In the genomic region with DNA sequence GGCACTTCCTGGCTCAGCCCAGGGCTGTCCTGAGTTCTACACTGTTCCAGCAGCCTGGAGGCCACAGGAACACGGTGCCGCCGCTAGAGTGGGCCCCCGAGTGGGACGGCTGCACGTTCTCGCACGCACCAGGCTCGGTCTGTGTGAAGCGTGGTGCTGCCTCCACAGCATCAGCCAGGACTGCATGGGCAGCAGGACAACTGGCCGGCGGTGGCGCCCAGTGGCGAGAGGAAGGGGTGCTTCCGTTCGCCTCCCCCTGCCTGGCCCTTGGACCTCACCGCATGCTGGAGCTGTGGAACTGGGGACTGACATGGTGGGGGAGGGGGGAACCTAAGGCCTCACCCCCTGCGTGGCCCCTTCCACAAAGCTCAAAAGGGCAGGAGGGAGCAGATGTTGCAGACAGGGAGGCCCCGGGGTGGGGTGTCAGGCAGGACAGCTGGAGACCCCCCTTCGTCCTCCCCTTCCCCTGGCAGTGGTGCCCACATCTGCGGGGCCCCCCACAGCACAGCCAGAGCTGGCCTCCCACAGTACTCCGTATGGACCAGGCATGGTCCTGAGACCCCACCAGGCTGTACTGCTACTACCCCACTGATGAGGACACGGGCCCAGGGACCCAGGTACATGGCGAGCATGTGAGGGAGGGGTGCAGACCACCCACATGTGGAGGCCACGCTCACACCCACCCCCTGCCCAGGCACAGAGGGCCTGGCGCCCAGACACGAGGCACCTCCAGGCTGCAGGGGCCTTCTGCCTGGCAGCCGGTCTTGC, we compare ENCODE assay signal across 2 cellular contexts.
A peak's percentile ranks its signal among the peaks of the same experiment; 100 is the strongest.
TF ChIP-seq lines count a peak whose summit lies in the region.

No MANE protein-coding gene starts in this region.

TF ChIP-seq in GM12878, 131 proteins besides CTCF, POLR2A, EP300 and RAD21:
- no peak for TF ChIP-seq NBN (IDR thresholded peaks at IDR 0.05)
- TF ChIP-seq POLR2AphosphoS2 (IDR thresholded peaks at IDR 0.05; ENCODE audit: low read depth, low read length): no peak
- no peak for TF ChIP-seq FOXM1 (IDR thresholded peaks at IDR 0.05; ENCODE audit: low read depth, low read length)
- no peak for TF ChIP-seq POU2F2 (IDR thresholded peaks at IDR 0.05; ENCODE audit: borderline replicate concordance, low read depth, low read length)
- TF ChIP-seq, protein P1, sequence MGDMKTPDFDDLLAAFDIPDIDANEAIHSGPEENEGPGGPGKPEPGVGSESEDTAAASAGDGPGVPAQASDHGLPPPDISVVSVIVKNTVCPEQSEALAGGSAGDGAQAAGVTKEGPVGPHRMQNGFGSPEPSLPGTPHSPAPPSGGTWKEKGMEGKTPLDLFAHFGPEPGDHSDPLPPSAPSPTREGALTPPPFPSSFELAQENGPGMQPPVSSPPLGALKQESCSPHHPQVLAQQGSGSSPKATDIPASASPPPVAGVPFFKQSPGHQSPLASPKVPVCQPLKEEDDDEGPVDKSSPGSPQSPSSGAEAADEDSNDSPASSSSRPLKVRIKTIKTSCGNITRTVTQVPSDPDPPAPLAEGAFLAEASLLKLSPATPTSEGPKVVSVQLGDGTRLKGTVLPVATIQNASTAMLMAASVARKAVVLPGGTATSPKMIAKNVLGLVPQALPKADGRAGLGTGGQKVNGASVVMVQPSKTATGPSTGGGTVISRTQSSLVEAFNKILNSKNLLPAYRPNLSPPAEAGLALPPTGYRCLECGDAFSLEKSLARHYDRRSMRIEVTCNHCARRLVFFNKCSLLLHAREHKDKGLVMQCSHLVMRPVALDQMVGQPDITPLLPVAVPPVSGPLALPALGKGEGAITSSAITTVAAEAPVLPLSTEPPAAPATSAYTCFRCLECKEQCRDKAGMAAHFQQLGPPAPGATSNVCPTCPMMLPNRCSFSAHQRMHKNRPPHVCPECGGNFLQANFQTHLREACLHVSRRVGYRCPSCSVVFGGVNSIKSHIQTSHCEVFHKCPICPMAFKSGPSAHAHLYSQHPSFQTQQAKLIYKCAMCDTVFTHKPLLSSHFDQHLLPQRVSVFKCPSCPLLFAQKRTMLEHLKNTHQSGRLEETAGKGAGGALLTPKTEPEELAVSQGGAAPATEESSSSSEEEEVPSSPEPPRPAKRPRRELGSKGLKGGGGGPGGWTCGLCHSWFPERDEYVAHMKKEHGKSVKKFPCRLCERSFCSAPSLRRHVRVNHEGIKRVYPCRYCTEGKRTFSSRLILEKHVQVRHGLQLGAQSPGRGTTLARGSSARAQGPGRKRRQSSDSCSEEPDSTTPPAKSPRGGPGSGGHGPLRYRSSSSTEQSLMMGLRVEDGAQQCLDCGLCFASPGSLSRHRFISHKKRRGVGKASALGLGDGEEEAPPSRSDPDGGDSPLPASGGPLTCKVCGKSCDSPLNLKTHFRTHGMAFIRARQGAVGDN (IDR thresholded peaks at IDR 0.05): no peak
- no peak for TF ChIP-seq RBBP5 (conservative IDR thresholded peaks at IDR 0.05)
TF ChIP-seq in GM12878: peak in this region for 0.

TF ChIP-seq in HepG2, 621 proteins besides CTCF, POLR2A, EP300 and RAD21:
- TF ChIP-seq, protein P2, sequence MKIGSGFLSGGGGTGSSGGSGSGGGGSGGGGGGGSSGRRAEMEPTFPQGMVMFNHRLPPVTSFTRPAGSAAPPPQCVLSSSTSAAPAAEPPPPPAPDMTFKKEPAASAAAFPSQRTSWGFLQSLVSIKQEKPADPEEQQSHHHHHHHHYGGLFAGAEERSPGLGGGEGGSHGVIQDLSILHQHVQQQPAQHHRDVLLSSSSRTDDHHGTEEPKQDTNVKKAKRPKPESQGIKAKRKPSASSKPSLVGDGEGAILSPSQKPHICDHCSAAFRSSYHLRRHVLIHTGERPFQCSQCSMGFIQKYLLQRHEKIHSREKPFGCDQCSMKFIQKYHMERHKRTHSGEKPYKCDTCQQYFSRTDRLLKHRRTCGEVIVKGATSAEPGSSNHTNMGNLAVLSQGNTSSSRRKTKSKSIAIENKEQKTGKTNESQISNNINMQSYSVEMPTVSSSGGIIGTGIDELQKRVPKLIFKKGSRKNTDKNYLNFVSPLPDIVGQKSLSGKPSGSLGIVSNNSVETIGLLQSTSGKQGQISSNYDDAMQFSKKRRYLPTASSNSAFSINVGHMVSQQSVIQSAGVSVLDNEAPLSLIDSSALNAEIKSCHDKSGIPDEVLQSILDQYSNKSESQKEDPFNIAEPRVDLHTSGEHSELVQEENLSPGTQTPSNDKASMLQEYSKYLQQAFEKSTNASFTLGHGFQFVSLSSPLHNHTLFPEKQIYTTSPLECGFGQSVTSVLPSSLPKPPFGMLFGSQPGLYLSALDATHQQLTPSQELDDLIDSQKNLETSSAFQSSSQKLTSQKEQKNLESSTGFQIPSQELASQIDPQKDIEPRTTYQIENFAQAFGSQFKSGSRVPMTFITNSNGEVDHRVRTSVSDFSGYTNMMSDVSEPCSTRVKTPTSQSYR (CRISPR knock-in tag; IDR thresholded peaks at IDR 0.05; ENCODE audit: borderline replicate concordance): 0 out of 2 replicates have a peak, but pooled peaks have one; percentile 42
- TF ChIP-seq, protein P3, sequence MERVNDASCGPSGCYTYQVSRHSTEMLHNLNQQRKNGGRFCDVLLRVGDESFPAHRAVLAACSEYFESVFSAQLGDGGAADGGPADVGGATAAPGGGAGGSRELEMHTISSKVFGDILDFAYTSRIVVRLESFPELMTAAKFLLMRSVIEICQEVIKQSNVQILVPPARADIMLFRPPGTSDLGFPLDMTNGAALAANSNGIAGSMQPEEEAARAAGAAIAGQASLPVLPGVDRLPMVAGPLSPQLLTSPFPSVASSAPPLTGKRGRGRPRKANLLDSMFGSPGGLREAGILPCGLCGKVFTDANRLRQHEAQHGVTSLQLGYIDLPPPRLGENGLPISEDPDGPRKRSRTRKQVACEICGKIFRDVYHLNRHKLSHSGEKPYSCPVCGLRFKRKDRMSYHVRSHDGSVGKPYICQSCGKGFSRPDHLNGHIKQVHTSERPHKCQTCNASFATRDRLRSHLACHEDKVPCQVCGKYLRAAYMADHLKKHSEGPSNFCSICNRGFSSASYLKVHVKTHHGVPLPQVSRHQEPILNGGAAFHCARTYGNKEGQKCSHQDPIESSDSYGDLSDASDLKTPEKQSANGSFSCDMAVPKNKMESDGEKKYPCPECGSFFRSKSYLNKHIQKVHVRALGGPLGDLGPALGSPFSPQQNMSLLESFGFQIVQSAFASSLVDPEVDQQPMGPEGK (CRISPR knock-in tag; IDR thresholded peaks at IDR 0.05): 0 out of 2 replicates have a peak, but pooled peaks have one; percentile 28
- no peak for TF ChIP-seq PHF21A (CRISPR knock-in tag; IDR thresholded peaks at IDR 0.05)
- TF ChIP-seq, protein P4, sequence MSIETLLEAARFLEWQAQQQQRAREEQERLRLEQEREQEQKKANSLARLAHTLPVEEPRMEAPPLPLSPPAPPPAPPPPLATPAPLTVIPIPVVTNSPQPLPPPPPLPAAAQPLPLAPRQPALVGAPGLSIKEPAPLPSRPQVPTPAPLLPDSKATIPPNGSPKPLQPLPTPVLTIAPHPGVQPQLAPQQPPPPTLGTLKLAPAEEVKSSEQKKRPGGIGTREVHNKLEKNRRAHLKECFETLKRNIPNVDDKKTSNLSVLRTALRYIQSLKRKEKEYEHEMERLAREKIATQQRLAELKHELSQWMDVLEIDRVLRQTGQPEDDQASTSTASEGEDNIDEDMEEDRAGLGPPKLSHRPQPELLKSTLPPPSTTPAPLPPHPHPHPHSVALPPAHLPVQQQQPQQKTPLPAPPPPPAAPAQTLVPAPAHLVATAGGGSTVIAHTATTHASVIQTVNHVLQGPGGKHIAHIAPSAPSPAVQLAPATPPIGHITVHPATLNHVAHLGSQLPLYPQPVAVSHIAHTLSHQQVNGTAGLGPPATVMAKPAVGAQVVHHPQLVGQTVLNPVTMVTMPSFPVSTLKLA (IDR thresholded peaks at IDR 0.05): no peak
- TF ChIP-seq, protein P5, sequence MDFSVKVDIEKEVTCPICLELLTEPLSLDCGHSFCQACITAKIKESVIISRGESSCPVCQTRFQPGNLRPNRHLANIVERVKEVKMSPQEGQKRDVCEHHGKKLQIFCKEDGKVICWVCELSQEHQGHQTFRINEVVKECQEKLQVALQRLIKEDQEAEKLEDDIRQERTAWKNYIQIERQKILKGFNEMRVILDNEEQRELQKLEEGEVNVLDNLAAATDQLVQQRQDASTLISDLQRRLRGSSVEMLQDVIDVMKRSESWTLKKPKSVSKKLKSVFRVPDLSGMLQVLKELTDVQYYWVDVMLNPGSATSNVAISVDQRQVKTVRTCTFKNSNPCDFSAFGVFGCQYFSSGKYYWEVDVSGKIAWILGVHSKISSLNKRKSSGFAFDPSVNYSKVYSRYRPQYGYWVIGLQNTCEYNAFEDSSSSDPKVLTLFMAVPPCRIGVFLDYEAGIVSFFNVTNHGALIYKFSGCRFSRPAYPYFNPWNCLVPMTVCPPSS (IDR thresholded peaks at IDR 0.05): no peak
- TF ChIP-seq RARA (CRISPR knock-in tag; IDR thresholded peaks at IDR 0.05): no peak
- no peak for TF ChIP-seq ZNF670 (CRISPR knock-in tag; IDR thresholded peaks at IDR 0.05; ENCODE audit: borderline replicate concordance)
- TF ChIP-seq, protein P6, sequence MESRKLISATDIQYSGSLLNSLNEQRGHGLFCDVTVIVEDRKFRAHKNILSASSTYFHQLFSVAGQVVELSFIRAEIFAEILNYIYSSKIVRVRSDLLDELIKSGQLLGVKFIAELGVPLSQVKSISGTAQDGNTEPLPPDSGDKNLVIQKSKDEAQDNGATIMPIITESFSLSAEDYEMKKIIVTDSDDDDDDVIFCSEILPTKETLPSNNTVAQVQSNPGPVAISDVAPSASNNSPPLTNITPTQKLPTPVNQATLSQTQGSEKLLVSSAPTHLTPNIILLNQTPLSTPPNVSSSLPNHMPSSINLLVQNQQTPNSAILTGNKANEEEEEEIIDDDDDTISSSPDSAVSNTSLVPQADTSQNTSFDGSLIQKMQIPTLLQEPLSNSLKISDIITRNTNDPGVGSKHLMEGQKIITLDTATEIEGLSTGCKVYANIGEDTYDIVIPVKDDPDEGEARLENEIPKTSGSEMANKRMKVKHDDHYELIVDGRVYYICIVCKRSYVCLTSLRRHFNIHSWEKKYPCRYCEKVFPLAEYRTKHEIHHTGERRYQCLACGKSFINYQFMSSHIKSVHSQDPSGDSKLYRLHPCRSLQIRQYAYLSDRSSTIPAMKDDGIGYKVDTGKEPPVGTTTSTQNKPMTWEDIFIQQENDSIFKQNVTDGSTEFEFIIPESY (CRISPR knock-in tag; IDR thresholded peaks at IDR 0.05): peak; percentile 91
- peak; percentile 86 for TF ChIP-seq ZBTB38 (CRISPR knock-in tag; IDR thresholded peaks at IDR 0.05)
- 0 out of 2 replicates have a peak, but pooled peaks have one; percentile 22 for TF ChIP-seq POGZ (CRISPR knock-in tag; IDR thresholded peaks at IDR 0.05)
- TF ChIP-seq, protein P1 (CRISPR knock-in tag; IDR thresholded peaks at IDR 0.05): peak; percentile 44
